Comparison of ENCODE assay signal across 9 cellular contexts in genomic region chr1:24191860-24192259, GRCh38. TPM values are rescaled to one million over a fixed set of nuclear protein-coding genes. Genes with fewer than 3 reads are reported as not detected.
DNase-seq lines count a peak whose midpoint lies in the region; ATAC-seq and TF ChIP-seq lines count a peak whose summit lies in the region.
"Had no signal": no experiment of that assay in that cellular context is flagged by ENCODE, and none has a peak within 500 bp of the region (broad histone marks: within the 10 kb centered on the region; RNA-seq: fewer than 3 reads in every experiment).

No MANE protein-coding gene starts in this region.

- no peak overlapping the region for H3K4me3 Mint-ChIP-seq in osteocyte (ENCODE audit: unreplicated experiment)

- H3K27ac Mint-ChIP-seq in osteocyte (ENCODE audit: unreplicated experiment) = no peak overlapping the region

- H3K4me1 Mint-ChIP-seq in osteocyte (ENCODE audit: unreplicated experiment) = peaks cover 4% of the 10 kb centered on the region

- H3K9me3 ChIP-seq in left lung = no peaks in the 10 kb centered on the region

- peak; percentile 57 for ATAC-seq in left lung
- no peak for ATAC-seq in HG03565 (IDR thresholded peaks at IDR 0.05; ENCODE audit: unreplicated experiment)

- H3K4me1 ChIP-seq in left lung = peaks cover 0 to 75% of the 10 kb centered on the region in 2 donors

- no peak overlapping the region for H3K4me3 ChIP-seq in left lung

- intact Hi-C loops in left lung (cut with DNase I) = no loop called here

- peaks cover 10% of the 10 kb centered on the region for H3K27me3 Mint-ChIP-seq in osteocyte (ENCODE audit: unreplicated experiment)

- TF ChIP-seq CTCF in left lung (IDR thresholded peaks at IDR 0.05) (no peak), osteocyte (IDR thresholded peaks at IDR 0.05) (no peak)

- peak overlapping the region in 1 of 2 donors; percentile 60 for H3K27ac ChIP-seq in left lung

- peaks cover 0 to 25% of the 10 kb centered on the region in 2 donors for H3K27me3 ChIP-seq in left lung

- no peaks in the 10 kb centered on the region for H3K36me3 Mint-ChIP-seq in osteocyte (ENCODE audit: unreplicated experiment)

- no peaks in the 10 kb centered on the region for H3K9me3 Mint-ChIP-seq in osteocyte (ENCODE audit: unreplicated experiment)

- DNase-seq in EL (peak; percentile 64), HT-29 (ENCODE audit: low spot score) (peak; percentile 19), activated T-cell treated with anti-CD3 and anti-CD28 coated beads for 4 hours (peak; percentile 9), left lung (no peak), NCI-H1930 (lab: John Stamatoyannopoulos, UW) (no peak), osteocyte (ENCODE audit: extremely low spot score, unreplicated experiment) (no peak), DMS79 treated with DMSO at 0.1 percent for 48 hours (lab: John Stamatoyannopoulos, UW) (no peak)

- H3K36me3 ChIP-seq in left lung = no peaks in the 10 kb centered on the region

RNA-seq across cellular contexts. Expression of gene IFNLR1, which starts 4.8 kb away (rescaled TPM):
- total RNA-seq in HT-29 (2014; rRNA removed; shearing (Covaris generic)) = 3.3 and 3.5 TPM in 2 replicates
- 1 to 10 TPM; 4.1 to 5.9 TPM for total RNA-seq in left lung
- total RNA-seq in osteocyte = 0.16 TPM in 1 of 2 replicates, not detected in the other
- total RNA-seq: skeletal muscle tissue had no signal

RNA-seq across cellular contexts. Expression of gene IL22RA1, which starts 48.9 kb away (rescaled TPM):
- 21.7 and 32.8 TPM in 2 replicates for total RNA-seq in HT-29 (2014; rRNA removed; shearing (Covaris generic))
- total RNA-seq in left lung (under 1 TPM; 0.26 to 0.37 TPM), osteocyte (not detected in 2 replicates)
- total RNA-seq: skeletal muscle tissue had no signal

Comparison
In these comparisons a context has a peak if more than half of its experiments do, and no peak if none do; other contexts are left out.
1. DNase-seq: peak in EL (single experiment), HT-29 (single experiment) and activated T-cell treated with anti-CD3 and anti-CD28 coated beads for 4 hours (single experiment); none in left lung (0 of 2), NCI-H1930 (0 of 2), osteocyte (single experiment) and DMS79 treated with DMSO at 0.1 percent for 48 hours (single experiment).
2. RNA of gene IL22RA1, which starts 48.9 kb away (total RNA-seq): 21.7 to 32.8 TPM in HT-29; 0.26 to 0.37 TPM in left lung and not detected in osteocyte; every median in the first group is over 10 times any median in the second.